ENCODE assay signal across 15 cellular contexts in genomic region chr20:16261733-16262277, GRCh38.
"Had no signal": no experiment of that assay in that cellular context is flagged by ENCODE, and none has a peak within 500 bp of the region (broad histone marks: within the 10 kb centered on the region; RNA-seq: fewer than 3 reads in every experiment).

No MANE protein-coding gene starts in this region.

- H3K9me3 ChIP-seq: neutrophil, testis had no signal

- H3K27me3 ChIP-seq: foreskin keratinocyte, neutrophil, testis, tibial nerve had no signal

- H3K4me3 Mint-ChIP-seq: dendritic cell treated with granulocyte-macrophage colony-stimulating factor and Interleukin-4, amounts not matched to agents 40 ng/mL and 50 ng/mL, for 4 days; effector memory CD8-positive, alpha-beta T cell; naive thymus-derived CD8-positive, alpha-beta T cell; stimulated activated naive B cell treated with anti-CD40 and anti-IgM and Interleukin-4, amounts not matched to agents 10 μg/mL and 1 μg/mL and 100 μg/mL, for 72 hours; stimulated activated naive CD8-positive, alpha-beta T cell treated with anti-CD3 and anti-CD28 coated beads, Interleukin-15, amount 100 ng/mL, for 72 hours had no signal

- H3K27ac ChIP-seq: foreskin keratinocyte, neutrophil, testis, tibial nerve had no signal

- H3K27ac Mint-ChIP-seq: dendritic cell treated with granulocyte-macrophage colony-stimulating factor and Interleukin-4, amounts not matched to agents 40 ng/mL and 50 ng/mL, for 4 days; effector memory CD8-positive, alpha-beta T cell; stimulated activated naive B cell treated with anti-CD40 and anti-IgM and Interleukin-4, amounts not matched to agents 10 μg/mL and 1 μg/mL and 100 μg/mL, for 72 hours; stimulated activated naive CD8-positive, alpha-beta T cell treated with anti-CD3 and anti-CD28 coated beads, Interleukin-15, amount 100 ng/mL, for 72 hours had no signal

- DNase-seq: effector memory CD8-positive, alpha-beta T cell; foreskin keratinocyte; hypothalamus; mammary epithelial cell; mucosa of descending colon; naive thymus-derived CD8-positive, alpha-beta T cell; posterior cingulate gyrus; stimulated activated CD4-positive, alpha-beta T cell treated with anti-CD3 and anti-CD28 coated beads, Interleukin-2, amount 100 ng/mL, for 24 hours; stimulated activated CD4-positive, alpha-beta T cell treated with anti-CD3 and anti-CD28 coated beads, Interleukin-4, amount 100 ng/mL, for 4 hours; stimulated activated naive B cell treated with anti-CD40 and anti-IgM and Interleukin-4, amounts not matched to agents 10 μg/mL and 1 μg/mL and 100 μg/mL, for 72 hours; stimulated activated naive CD8-positive, alpha-beta T cell treated with anti-CD3 and anti-CD28 coated beads, Interleukin-15, amount 100 ng/mL, for 72 hours; testis had no signal

- H3K4me1 Mint-ChIP-seq: stimulated activated naive CD8-positive, alpha-beta T cell treated with anti-CD3 and anti-CD28 coated beads, Interleukin-15, amount 100 ng/mL, for 72 hours had no signal

- H3K36me3 ChIP-seq: neutrophil had no signal

- H3K4me1 ChIP-seq: foreskin keratinocyte, tibial nerve had no signal

- H3K4me3 ChIP-seq: mucosa of descending colon, testis, tibial nerve had no signal

- H3K27me3 Mint-ChIP-seq: effector memory CD8-positive, alpha-beta T cell had no signal
